In genomic region chr10:69367469-69367868, GRCh38 we compare ENCODE assay signal across 22 cellular contexts. TPM values are rescaled to one million over a fixed set of nuclear protein-coding genes. Genes with fewer than 3 reads are reported as not detected.
DNase-seq lines count a peak whose midpoint lies in the region; ATAC-seq and TF ChIP-seq lines count a peak whose summit lies in the region.
"Had no signal": no experiment of that assay in that cellular context is flagged by ENCODE, and none has a peak within 500 bp of the region (broad histone marks: within the 10 kb centered on the region; RNA-seq: fewer than 3 reads in every experiment).

No MANE protein-coding gene starts in this region.

- H3K9me3 ChIP-seq in IMR-90 (ENCODE audit: control insufficient read depth, insufficient read depth, low read length): no peaks in the 10 kb centered on the region
- no peaks in the 10 kb centered on the region for H3K9me3 ChIP-seq in esophagus squamous epithelium
- H3K9me3 ChIP-seq: left ventricle myocardium inferior, uterus had no signal

- TF ChIP-seq CTCF in IMR-90 (conservative IDR thresholded peaks at IDR 0.05; ENCODE audit: low read depth, low read length) (no peak), esophagus squamous epithelium (IDR thresholded peaks at IDR 0.05) (no peak)

- no peak overlapping the region for H2AFZ ChIP-seq in IMR-90 (replicated peaks; ENCODE audit: low read length, poor library complexity)

- no peak overlapping the region for H3K14ac ChIP-seq in IMR-90 (replicated peaks; ENCODE audit: low read depth, low read length)

- H4K5ac ChIP-seq in IMR-90 (ENCODE audit: low read depth, low read length): no peak overlapping the region

- no peak for TF ChIP-seq RAD21 in IMR-90 (IDR thresholded peaks at IDR 0.05; ENCODE audit: low read length)

- peaks cover 20% of the 10 kb centered on the region for H3K9me1 ChIP-seq in IMR-90 (ENCODE audit: insufficient read depth, low read length)

- H3K4me3 Mint-ChIP-seq in stimulated activated effector memory CD8-positive, alpha-beta T cell treated with anti-CD3 and anti-CD28 coated beads, Interleukin-12 subunit alpha, Interleukin-12 subunit beta, amount 100 ng/mL, for 72 hours: no peak overlapping the region
- H3K4me3 Mint-ChIP-seq: CD4-positive, CD25-positive, alpha-beta regulatory T cell; mesothelial cell of epicardium; T-helper 1 cell treated with Interleukin-12 subunit alpha and Interleukin-12 subunit beta and Interleukin-4 antibody, amounts not matched to agents 30 μg/mL and 1 μg/mL, for 36 hours had no signal

- H3K27me3 ChIP-seq in IMR-90 (ENCODE audit: control insufficient read depth, insufficient read depth, low read length) (no peaks in the 10 kb centered on the region), esophagus squamous epithelium (no peaks in the 10 kb centered on the region)
- H3K27me3 ChIP-seq: uterus had no signal

- dilution Hi-C loops in IMR-90 (cut with HindIII; ENCODE audit: low sequenced_read_pairs, unreplicated experiment): no loop called here

- POLR2A ChIA-PET in IMR-90 (lab: Charles Lee; ENCODE audit: unreplicated experiment): no interaction called here

- ATAC-seq in IMR-90 (ENCODE audit: low read depth): no peak
- no peak for ATAC-seq in stimulated activated effector memory CD8-positive, alpha-beta T cell treated with anti-CD3 and anti-CD28 coated beads, Interleukin-12 subunit alpha, Interleukin-12 subunit beta, amount 100 ng/mL, for 72 hours
- no peak for ATAC-seq in GM19455 (IDR thresholded peaks at IDR 0.05; ENCODE audit: unreplicated experiment)
- ATAC-seq: activated CD4-positive, CD25-positive, alpha-beta regulatory T cell treated with anti-CD3 and anti-CD28 coated beads, Interleukin-2, amount 50 U/mL, for 24 hours had no signal

- WGBS in IMR-90 (ENCODE audit: extremely low coverage in 2 of 2, insufficient read length in 1 of 2), 2 experiments: 60% methylated on average over 1 of the region's 4 CpGs; no CpG with 5 or more reads in 1 of the 2 experiments
- WGBS in esophagus squamous epithelium, 2 donors: 72 to 78% methylated on average over 4 of the region's 4 CpGs

- H4K20me1 ChIP-seq in IMR-90 (ENCODE audit: insufficient read depth, low read length): peaks cover 13% of the 10 kb centered on the region; the same call in 1 of the 2 replicates

- TF ChIP-seq POLR2A in IMR-90 (IDR thresholded peaks at IDR 0.05; ENCODE audit: low read depth, low read length): no peak
- TF ChIP-seq POLR2A in esophagus squamous epithelium (IDR thresholded peaks at IDR 0.05): no peak

- BruUV-seq in IMR-90 (replicated peaks; lab: Mats Ljungman, UMichigan): no TSS peak

- H4K91ac ChIP-seq in IMR-90 (ENCODE audit: insufficient read depth, low read depth, low read length): no peak overlapping the region

- no peak overlapping the region for H3K56ac ChIP-seq in IMR-90 (ENCODE audit: extremely low read depth, insufficient read depth, low read length)

- peaks cover 100% of the 10 kb centered on the region for H3K36me3 Mint-ChIP-seq in stimulated activated effector memory CD8-positive, alpha-beta T cell treated with anti-CD3 and anti-CD28 coated beads, Interleukin-12 subunit alpha, Interleukin-12 subunit beta, amount 100 ng/mL, for 72 hours

- peak overlapping the region; percentile 48 for H3K27ac Mint-ChIP-seq in stimulated activated effector memory CD8-positive, alpha-beta T cell treated with anti-CD3 and anti-CD28 coated beads, Interleukin-12 subunit alpha, Interleukin-12 subunit beta, amount 100 ng/mL, for 72 hours
- H3K27ac Mint-ChIP-seq: CD4-positive, CD25-positive, alpha-beta regulatory T cell; mesothelial cell of epicardium; T-helper 1 cell treated with Interleukin-12 subunit alpha and Interleukin-12 subunit beta and Interleukin-4 antibody, amounts not matched to agents 30 μg/mL and 1 μg/mL, for 36 hours had no signal

- no peak overlapping the region for H2BK120ac ChIP-seq in IMR-90 (ENCODE audit: low read depth, low read length)

- intact Hi-C loops in IMR-90 (cut with micrococcal nuclease): no loop called here
- intact Hi-C loops in esophagus squamous epithelium (cut with DNase I): no loop called here

- no peak overlapping the region for H2AK5ac ChIP-seq in IMR-90 (ENCODE audit: low read depth, low read length)

- H3K36me3 ChIP-seq in IMR-90 (ENCODE audit: control insufficient read depth, insufficient read depth, low read length) (peaks cover 36% of the 10 kb centered on the region), esophagus squamous epithelium (peaks cover 43 to 93% (median 61%) of the 10 kb centered on the region in 3 donors)
- H3K36me3 ChIP-seq: uterus had no signal

- no peak overlapping the region for H3K27ac ChIP-seq in IMR-90 (ENCODE audit: insufficient read depth, low read length)
- peak overlapping the region in 3 of 4 donors; percentile 0 to 49 (median 40) for H3K27ac ChIP-seq in esophagus squamous epithelium
- no peak overlapping the region for H3K27ac ChIP-seq in caudate nucleus (ENCODE audit: low read depth, low read length)
- H3K27ac ChIP-seq: left ventricle myocardium inferior, uterus had no signal

- no peaks in the 10 kb centered on the region for H3K9me3 Mint-ChIP-seq in stimulated activated effector memory CD8-positive, alpha-beta T cell treated with anti-CD3 and anti-CD28 coated beads, Interleukin-12 subunit alpha, Interleukin-12 subunit beta, amount 100 ng/mL, for 72 hours
- H3K9me3 Mint-ChIP-seq: CD4-positive, CD25-positive, alpha-beta regulatory T cell; mesothelial cell of epicardium; T-helper 1 cell treated with Interleukin-12 subunit alpha and Interleukin-12 subunit beta and Interleukin-4 antibody, amounts not matched to agents 30 μg/mL and 1 μg/mL, for 36 hours had no signal

- H3K4ac ChIP-seq in IMR-90 (ENCODE audit: low read depth, low read length): no peak overlapping the region

- no peak overlapping the region for H3K23ac ChIP-seq in IMR-90 (ENCODE audit: low read depth, low read length)

- no peak overlapping the region for H2BK15ac ChIP-seq in IMR-90 (ENCODE audit: low read depth, low read length)

- DNase-seq in DMS153 treated with DMSO at 0.1 percent for 48 hours (lab: John Stamatoyannopoulos, UW; ENCODE audit: unreplicated experiment) (peak; percentile 9), DMS153 (lab: John Stamatoyannopoulos, UW) (no peak), IMR-90 (no peak), esophagus squamous epithelium (lab: John Stamatoyannopoulos, UW) (no peak), caudate nucleus (lab: John Stamatoyannopoulos, UW) (no peak)
- no peak for DNase-seq in stimulated activated effector memory CD8-positive, alpha-beta T cell treated with anti-CD3 and anti-CD28 coated beads, Interleukin-12 subunit alpha, Interleukin-12 subunit beta, amount 100 ng/mL, for 72 hours (ENCODE audit: low spot score in 2 of 2)
- DNase-seq in stimulated activated CD8-positive, alpha-beta memory T cell treated with anti-CD3 and anti-CD28 coated beads, Interleukin-4, amount 100 ng/mL, for 48 hours: no peak
- DNase-seq: activated gamma-delta T cell treated with Interleukin-2 at 50 U/mL for 16 hours; CD4-positive, CD25-positive, alpha-beta regulatory T cell; cerebellar nuclear complex; DMS53; left ventricle myocardium inferior; naive B cell; small intestine; uterus had no signal

- in situ Hi-C loops in IMR-90 (cut with MboI; ENCODE audit: low sequenced_read_pairs): no loop called here

- peak overlapping the region; percentile 23 for H2AK9ac ChIP-seq in IMR-90 (replicated peaks; ENCODE audit: low read depth, low read length, poor library complexity)

- H2BK5ac ChIP-seq in IMR-90 (ENCODE audit: low read depth, low read length, poor library complexity, severe bottlenecking): no peak overlapping the region

- CTCF ChIA-PET in IMR-90 (lab: Yijun Ruan, JAX): no interaction called here

- no peak overlapping the region for H3K18ac ChIP-seq in IMR-90 (ENCODE audit: low read depth, low read length)

- H3K4me1 ChIP-seq in IMR-90 (ENCODE audit: control insufficient read depth, insufficient read depth, low read length): peaks cover 18% of the 10 kb centered on the region
- H3K4me1 ChIP-seq in esophagus squamous epithelium: peaks cover 11 to 45% (median 22%) of the 10 kb centered on the region in 3 donors
- H3K4me1 ChIP-seq: uterus had no signal

- no peak overlapping the region for H2BK20ac ChIP-seq in IMR-90 (ENCODE audit: low read depth, low read length)

- peaks cover 20 to 58% of the 10 kb centered on the region in 2 experiments for H3K79me1 ChIP-seq in IMR-90 (ENCODE audit: low read depth in 1 of 2, low read length in 2 of 2)

- H3K4me3 ChIP-seq in IMR-90 (ENCODE audit: insufficient read depth, low read depth, low read length) (no peak overlapping the region), esophagus squamous epithelium (no peak overlapping the region)
- H3K4me3 ChIP-seq: left ventricle myocardium inferior, uterus had no signal

- H3K4me1 Mint-ChIP-seq in stimulated activated effector memory CD8-positive, alpha-beta T cell treated with anti-CD3 and anti-CD28 coated beads, Interleukin-12 subunit alpha, Interleukin-12 subunit beta, amount 100 ng/mL, for 72 hours: peaks cover 32% of the 10 kb centered on the region

- H3K4me2 ChIP-seq in IMR-90 (ENCODE audit: low read depth, low read length): no peak overlapping the region

- H4K8ac ChIP-seq in IMR-90 (ENCODE audit: low read depth in 2 of 2, low read length in 2 of 2): no peak overlapping the region

- no peak overlapping the region for H3K9ac ChIP-seq in IMR-90 (ENCODE audit: low read depth, low read length)

TF ChIP-seq in IMR-90, 13 proteins besides CTCF, POLR2A, EP300 and RAD21 (continues in another document):
- no peak for TF ChIP-seq MXI1 (IDR thresholded peaks at IDR 0.05; ENCODE audit: borderline replicate concordance, low read depth, low read length)
- no peak for TF ChIP-seq RCOR1 (IDR thresholded peaks at IDR 0.05; ENCODE audit: insufficient replicate concordance, low read length)
- no peak for TF ChIP-seq BHLHE40 (IDR thresholded peaks at IDR 0.05; ENCODE audit: low read depth, low read length)
- no peak for TF ChIP-seq FOS (IDR thresholded peaks at IDR 0.05; ENCODE audit: low read depth, low read length)
- no peak for TF ChIP-seq CHD1 (IDR thresholded peaks at IDR 0.05; ENCODE audit: low read depth, low read length)
- no peak for TF ChIP-seq ELK1 (IDR thresholded peaks at IDR 0.05; ENCODE audit: borderline replicate concordance, low read depth, low read length)
- no peak for TF ChIP-seq MAFK (IDR thresholded peaks at IDR 0.05; ENCODE audit: low read depth, low read length)

RNA-seq across cellular contexts. Expression of gene TACR2, which starts 49.2 kb away (rescaled TPM):
- total RNA-seq in IMR-90 (2012; rRNA removed) (not detected in 2 replicates), esophagus squamous epithelium (10 to 100 TPM in 1 of 4 donors, 1 to 10 TPM in 2, under 1 TPM in 1; 0.72 to 24.0 (median 4.4) TPM)
- not detected in 2 replicates for polyA plus RNA-seq in IMR-90 (2012; rRNA removed)
- 0.03 TPM in 1 of 2 replicates, not detected in the other for polyA plus RNA-seq in IMR-90 (2012; cell fraction: cytosol; rRNA removed)
- not detected in 2 replicates for polyA plus RNA-seq in IMR-90 (2012; cell fraction: nucleus; rRNA removed; ENCODE audit: low replicate concordance)
- total RNA-seq: A172; CD4-positive, CD25-positive, alpha-beta regulatory T cell; G401; H4; left ventricle myocardium inferior; mesothelial cell of epicardium had no signal

Comparison
In these comparisons a context has a peak if more than half of its experiments do, and no peak if none do; other contexts are left out.
1. H3K27ac ChIP-seq: peak in esophagus squamous epithelium (3 of 4); none in IMR-90 (single experiment) and caudate nucleus (single experiment).